8 cellular contexts compared by ENCODE assay signal in the genomic region with DNA sequence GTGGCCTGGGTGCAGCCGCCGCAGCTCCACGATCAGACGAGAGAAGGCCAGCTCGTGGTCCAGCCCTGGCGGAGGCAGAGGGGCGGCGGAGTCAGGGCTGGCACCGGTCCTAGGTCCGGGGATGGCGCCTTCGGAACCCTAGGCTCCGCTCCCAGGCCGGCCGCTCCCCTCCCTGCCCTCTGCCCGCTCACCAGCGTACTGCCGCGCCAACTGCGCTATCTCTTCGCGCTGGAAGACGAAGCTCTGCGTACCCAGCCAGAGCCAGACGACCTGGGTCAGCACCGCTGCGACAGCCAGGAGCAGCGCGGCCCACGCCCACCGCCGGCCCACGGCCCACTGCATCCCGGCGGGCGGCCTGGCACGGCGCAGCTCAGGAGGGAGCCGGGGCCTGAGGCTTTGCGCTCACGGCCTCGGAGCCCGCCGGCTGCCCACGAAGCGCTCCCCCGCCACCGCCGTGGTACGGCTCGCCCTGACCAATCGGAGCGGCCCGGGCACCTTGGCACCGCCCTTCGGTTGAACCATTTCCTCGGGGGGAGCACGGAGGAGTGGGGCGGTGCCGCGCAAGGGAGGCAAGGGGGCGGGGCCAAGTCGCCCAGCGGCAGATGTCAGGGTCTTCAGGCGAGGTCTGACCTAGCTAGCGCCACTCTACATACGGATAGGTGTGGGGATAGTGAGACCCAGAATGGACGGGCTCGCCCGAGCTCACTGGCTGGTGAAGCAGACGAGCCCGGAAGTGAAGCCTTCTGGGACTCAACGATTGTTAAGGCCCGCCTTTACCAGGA. TPM values are rescaled to one million over a fixed set of nuclear protein-coding genes. Genes with fewer than 3 reads are reported as not detected.
DNase-seq lines count a peak whose midpoint lies in the region; ATAC-seq, FAIRE-seq and TF ChIP-seq lines count a peak whose summit lies in the region.

A gene (minus strand): TSS at position 432 of the 782 bp plus-strand sequence. CDS start 90 bp downstream, at position 342.

- H3K36me3 ChIP-seq in bronchial epithelial cell (ENCODE audit: control insufficient read depth, insufficient read depth, low read length) (peaks cover 4% of the 10 kb centered on the region), small intestine (ENCODE audit: control insufficient read depth in 2 of 2, insufficient read depth in 2 of 2, low read length in 2 of 2) (no peaks in the 10 kb centered on the region)

- FAIRE-seq in bronchial epithelial cell (lab: Jason Lieb, UNC) (no peak), small intestine (lab: Jason Lieb, UNC) (no peak)

- DNase-seq in AG04449 (ENCODE audit: low read depth, low spot score) (no peak), NCI-H2227 treated with DMSO at 0.1 percent for 48 hours (lab: John Stamatoyannopoulos, UW) (peak; percentile 78), WTC11 (ENCODE audit: low spot score) (peak; percentile 95), bronchial epithelial cell (ENCODE audit: low read depth) (peak; percentile 69), iPS-NIHi11 (ENCODE audit: low spot score) (peak; percentile 95), small intestine (peak; percentile 94)

- CTCF ChIA-PET in AG04449 (lab: Yijun Ruan, JAX) = interaction anchor here (0.9 to 10.9 kb wide), 14 partner anchors 8 to 823 kb away, joined by 3 to 274 read pairs (median 6); a partner anchor contains a TSS
- CTCF ChIA-PET in WTC11 (lab: Charles Lee) = interaction anchor here (0.7 to 6.7 kb wide), 21 partner anchors 9 to 234 kb away, joined by 3 to 94 read pairs (median 8); a partner anchor contains a TSS

- H3K27ac ChIP-seq in small intestine (ENCODE audit: low read depth in 1 of 2, low read length in 1 of 2) = peak within 1 kb of the TSS; percentile 79 to 92

- POLR2A ChIA-PET in AG04449 (lab: Yijun Ruan, JAX) = interaction anchor here (0.9 to 2.0 kb wide), 5 partner anchors 9 to 186 kb away, joined by 3 to 31 read pairs (median 5); a partner anchor contains a TSS
- POLR2A ChIA-PET in WTC11 (lab: Charles Lee) = interaction anchor here (0.5 to 2.1 kb wide), 9 partner anchors 9 to 1058 kb away, joined by 3 to 25 read pairs (median 3); a partner anchor contains a TSS

- no peaks in the 10 kb centered on the region for H3K9me3 Mint-ChIP-seq in WTC11

- peaks cover 4% of the 10 kb centered on the region for H3K36me3 Mint-ChIP-seq in WTC11

- peaks cover 0 to 3% of the 10 kb centered on the region in 2 donors for H3K4me1 ChIP-seq in small intestine (ENCODE audit: control insufficient read depth in 2 of 2, insufficient read depth in 1 of 2, low read depth in 1 of 2, low read length in 1 of 2)

- H3K4me3 ChIP-seq in AG04449 (ENCODE audit: low read depth, low read length) = peak within 1 kb of the TSS; percentile 80
- peak within 1 kb of the TSS; percentile 82 for H3K4me3 ChIP-seq in bronchial epithelial cell (ENCODE audit: low read depth, low read length)
- peak within 1 kb of the TSS; percentile 36 to 72 for H3K4me3 ChIP-seq in small intestine (ENCODE audit: low read depth in 1 of 2, low read length in 2 of 2)

- TF ChIP-seq CTCF in AG04449 (IDR thresholded peaks at IDR 0.05; ENCODE audit: insufficient read depth, low read length, missing control alignments) = no peak
- no peak for TF ChIP-seq CTCF in WTC11 (IDR thresholded peaks at IDR 0.05)
- TF ChIP-seq CTCF in bronchial epithelial cell (IDR thresholded peaks at IDR 0.05; ENCODE audit: insufficient read depth, low read length, severe bottlenecking) = no peak

- ATAC-seq in GM18907 (IDR thresholded peaks at IDR 0.05; ENCODE audit: unreplicated experiment) (peak; percentile 86), HG03175 (IDR thresholded peaks at IDR 0.05; ENCODE audit: unreplicated experiment) (peak; percentile 87), WTC11 (peak; percentile 89)

- H3K9me3 ChIP-seq in small intestine (ENCODE audit: control insufficient read depth, low read depth) = no peaks in the 10 kb centered on the region

- H3K27me3 ChIP-seq in bronchial epithelial cell (ENCODE audit: control insufficient read depth, insufficient read depth, low read length) (no peaks in the 10 kb centered on the region), small intestine (ENCODE audit: control insufficient read depth in 2 of 2, insufficient read depth in 2 of 2, low read length in 2 of 2) (no peaks in the 10 kb centered on the region)

- H3K27ac Mint-ChIP-seq in WTC11 = peak within 1 kb of the TSS; percentile 3

- H3K4me1 Mint-ChIP-seq in WTC11 = peaks cover 22% of the 10 kb centered on the region

- 0 to 1% (median 0%) methylated on average over 59 to 74 of the region's 74 CpGs for WGBS in small intestine, 3 donors

- H3K27me3 Mint-ChIP-seq in WTC11 (ENCODE audit: low read depth) = peaks cover 11% of the 10 kb centered on the region

- peak within 1 kb of the TSS; percentile 83 for H3K4me3 Mint-ChIP-seq in WTC11

TF ChIP-seq in WTC11, 78 proteins besides CTCF, POLR2A, EP300 and RAD21 (continues in another document):
- TF ChIP-seq TP53 (CRISPR knock-in tag; IDR thresholded peaks at IDR 0.05) = peak; percentile 91
- TF ChIP-seq ETV6 (CRISPR knock-in tag; IDR thresholded peaks at IDR 0.05) = peak; percentile 88
- TF ChIP-seq, protein P1, sequence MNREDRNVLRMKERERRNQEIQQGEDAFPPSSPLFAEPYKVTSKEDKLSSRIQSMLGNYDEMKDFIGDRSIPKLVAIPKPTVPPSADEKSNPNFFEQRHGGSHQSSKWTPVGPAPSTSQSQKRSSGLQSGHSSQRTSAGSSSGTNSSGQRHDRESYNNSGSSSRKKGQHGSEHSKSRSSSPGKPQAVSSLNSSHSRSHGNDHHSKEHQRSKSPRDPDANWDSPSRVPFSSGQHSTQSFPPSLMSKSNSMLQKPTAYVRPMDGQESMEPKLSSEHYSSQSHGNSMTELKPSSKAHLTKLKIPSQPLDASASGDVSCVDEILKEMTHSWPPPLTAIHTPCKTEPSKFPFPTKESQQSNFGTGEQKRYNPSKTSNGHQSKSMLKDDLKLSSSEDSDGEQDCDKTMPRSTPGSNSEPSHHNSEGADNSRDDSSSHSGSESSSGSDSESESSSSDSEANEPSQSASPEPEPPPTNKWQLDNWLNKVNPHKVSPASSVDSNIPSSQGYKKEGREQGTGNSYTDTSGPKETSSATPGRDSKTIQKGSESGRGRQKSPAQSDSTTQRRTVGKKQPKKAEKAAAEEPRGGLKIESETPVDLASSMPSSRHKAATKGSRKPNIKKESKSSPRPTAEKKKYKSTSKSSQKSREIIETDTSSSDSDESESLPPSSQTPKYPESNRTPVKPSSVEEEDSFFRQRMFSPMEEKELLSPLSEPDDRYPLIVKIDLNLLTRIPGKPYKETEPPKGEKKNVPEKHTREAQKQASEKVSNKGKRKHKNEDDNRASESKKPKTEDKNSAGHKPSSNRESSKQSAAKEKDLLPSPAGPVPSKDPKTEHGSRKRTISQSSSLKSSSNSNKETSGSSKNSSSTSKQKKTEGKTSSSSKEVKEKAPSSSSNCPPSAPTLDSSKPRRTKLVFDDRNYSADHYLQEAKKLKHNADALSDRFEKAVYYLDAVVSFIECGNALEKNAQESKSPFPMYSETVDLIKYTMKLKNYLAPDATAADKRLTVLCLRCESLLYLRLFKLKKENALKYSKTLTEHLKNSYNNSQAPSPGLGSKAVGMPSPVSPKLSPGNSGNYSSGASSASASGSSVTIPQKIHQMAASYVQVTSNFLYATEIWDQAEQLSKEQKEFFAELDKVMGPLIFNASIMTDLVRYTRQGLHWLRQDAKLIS (CRISPR knock-in tag; IDR thresholded peaks at IDR 0.05; ENCODE audit: borderline replicate concordance) = 0 out of 2 replicates have a peak, but pooled peaks have one; percentile 60
- TF ChIP-seq, protein P2, sequence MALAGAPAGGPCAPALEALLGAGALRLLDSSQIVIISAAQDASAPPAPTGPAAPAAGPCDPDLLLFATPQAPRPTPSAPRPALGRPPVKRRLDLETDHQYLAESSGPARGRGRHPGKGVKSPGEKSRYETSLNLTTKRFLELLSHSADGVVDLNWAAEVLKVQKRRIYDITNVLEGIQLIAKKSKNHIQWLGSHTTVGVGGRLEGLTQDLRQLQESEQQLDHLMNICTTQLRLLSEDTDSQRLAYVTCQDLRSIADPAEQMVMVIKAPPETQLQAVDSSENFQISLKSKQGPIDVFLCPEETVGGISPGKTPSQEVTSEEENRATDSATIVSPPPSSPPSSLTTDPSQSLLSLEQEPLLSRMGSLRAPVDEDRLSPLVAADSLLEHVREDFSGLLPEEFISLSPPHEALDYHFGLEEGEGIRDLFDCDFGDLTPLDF (CRISPR knock-in tag; IDR thresholded peaks at IDR 0.05) = 0 out of 2 replicates have a peak, but pooled peaks have one; percentile 33
- TF ChIP-seq CBFB (CRISPR knock-in tag; IDR thresholded peaks at IDR 0.05; ENCODE audit: low read depth) = peak; percentile 75; the same call in 1 of the 2 replicates
- TF ChIP-seq SMAD3 (CRISPR knock-in tag; IDR thresholded peaks at IDR 0.05; ENCODE audit: borderline replicate concordance) = peak; percentile 67; the same call in 1 of the 2 replicates
- TF ChIP-seq, protein P3, sequence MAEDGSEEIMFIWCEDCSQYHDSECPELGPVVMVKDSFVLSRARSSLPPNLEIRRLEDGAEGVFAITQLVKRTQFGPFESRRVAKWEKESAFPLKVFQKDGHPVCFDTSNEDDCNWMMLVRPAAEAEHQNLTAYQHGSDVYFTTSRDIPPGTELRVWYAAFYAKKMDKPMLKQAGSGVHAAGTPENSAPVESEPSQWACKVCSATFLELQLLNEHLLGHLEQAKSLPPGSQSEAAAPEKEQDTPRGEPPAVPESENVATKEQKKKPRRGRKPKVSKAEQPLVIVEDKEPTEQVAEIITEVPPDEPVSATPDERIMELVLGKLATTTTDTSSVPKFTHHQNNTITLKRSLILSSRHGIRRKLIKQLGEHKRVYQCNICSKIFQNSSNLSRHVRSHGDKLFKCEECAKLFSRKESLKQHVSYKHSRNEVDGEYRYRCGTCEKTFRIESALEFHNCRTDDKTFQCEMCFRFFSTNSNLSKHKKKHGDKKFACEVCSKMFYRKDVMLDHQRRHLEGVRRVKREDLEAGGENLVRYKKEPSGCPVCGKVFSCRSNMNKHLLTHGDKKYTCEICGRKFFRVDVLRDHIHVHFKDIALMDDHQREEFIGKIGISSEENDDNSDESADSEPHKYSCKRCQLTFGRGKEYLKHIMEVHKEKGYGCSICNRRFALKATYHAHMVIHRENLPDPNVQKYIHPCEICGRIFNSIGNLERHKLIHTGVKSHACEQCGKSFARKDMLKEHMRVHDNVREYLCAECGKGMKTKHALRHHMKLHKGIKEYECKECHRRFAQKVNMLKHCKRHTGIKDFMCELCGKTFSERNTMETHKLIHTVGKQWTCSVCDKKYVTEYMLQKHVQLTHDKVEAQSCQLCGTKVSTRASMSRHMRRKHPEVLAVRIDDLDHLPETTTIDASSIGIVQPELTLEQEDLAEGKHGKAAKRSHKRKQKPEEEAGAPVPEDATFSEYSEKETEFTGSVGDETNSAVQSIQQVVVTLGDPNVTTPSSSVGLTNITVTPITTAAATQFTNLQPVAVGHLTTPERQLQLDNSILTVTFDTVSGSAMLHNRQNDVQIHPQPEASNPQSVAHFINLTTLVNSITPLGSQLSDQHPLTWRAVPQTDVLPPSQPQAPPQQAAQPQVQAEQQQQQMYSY (CRISPR knock-in tag; IDR thresholded peaks at IDR 0.05) = no peak
- no peak for TF ChIP-seq RORB (CRISPR knock-in tag; IDR thresholded peaks at IDR 0.05)
- no peak for TF ChIP-seq ZNF219 (CRISPR knock-in tag; IDR thresholded peaks at IDR 0.05; ENCODE audit: borderline replicate concordance)

RNA-seq across cellular contexts. Expression of the gene that starts here (rescaled TPM):
- total RNA-seq in WTC11 (2021) = 108 to 116 TPM (median 109 TPM) in 3 replicates
- total RNA-seq in bronchial epithelial cell = 62.5 and 74.8 TPM in 2 replicates
- 10 to 100 TPM; 41.4 to 88.8 (median 49.7) TPM for polyA plus RNA-seq in small intestine
